ENCODE assay signal across 12 cellular contexts in the genomic region with DNA sequence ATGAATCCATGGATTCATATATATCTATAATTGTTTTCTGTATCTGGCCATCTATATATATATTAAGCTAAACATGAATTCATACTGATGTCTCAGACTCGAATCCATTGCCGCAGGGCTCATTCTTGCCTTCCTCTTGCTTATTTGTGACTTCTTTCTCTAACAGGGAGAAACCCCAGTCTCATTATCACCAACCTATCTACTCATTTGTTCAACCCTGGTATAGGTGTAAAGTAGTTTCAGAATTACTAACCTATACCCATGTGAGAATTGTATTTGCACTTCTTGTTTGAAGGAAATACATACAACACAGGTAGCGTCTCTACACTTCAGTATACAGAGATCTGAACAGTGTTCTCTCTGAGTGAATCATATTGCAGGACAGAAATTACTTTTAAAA.
DNase-seq lines count a peak whose midpoint lies in the region; ATAC-seq and FAIRE-seq lines count a peak whose summit lies in the region.
"Had no signal": no experiment of that assay in that cellular context is flagged by ENCODE, and none has a peak within 500 bp of the region (broad histone marks: within the 10 kb centered on the region; RNA-seq: fewer than 3 reads in every experiment).

No MANE protein-coding gene starts in this region.

- CTCF ChIA-PET in activated naive CD4-positive, alpha-beta T cell treated with anti-CD3 and anti-CD28 coated beads for 36 hours (lab: Charles Lee), result no interaction called here

- FAIRE-seq in RCC 7860 (lab: Jason Lieb, UNC), result no peak

- no peak overlapping the region for H3K4me3 Mint-ChIP-seq in activated naive CD4-positive, alpha-beta T cell treated with anti-CD3 and anti-CD28 coated beads for 36 hours
- H3K4me3 Mint-ChIP-seq: mesothelial cell of epicardium had no signal

- peaks cover 51% of the 10 kb centered on the region for H3K36me3 Mint-ChIP-seq in activated naive CD4-positive, alpha-beta T cell treated with anti-CD3 and anti-CD28 coated beads for 36 hours (ENCODE audit: low read depth)

- ATAC-seq in GM21447 (IDR thresholded peaks at IDR 0.05; ENCODE audit: unreplicated experiment), result peak; percentile 87
- peak; percentile 70 for ATAC-seq in HG03108 (IDR thresholded peaks at IDR 0.05; ENCODE audit: unreplicated experiment)

- intact Hi-C loops in activated naive CD4-positive, alpha-beta T cell treated with anti-CD3 and anti-CD28 coated beads for 36 hours (cut with micrococcal nuclease), result loop anchor here (2.0 to 5.0 kb wide), 2 partner anchors 66 to 411 kb away; a partner anchor contains a TSS

- no peaks in the 10 kb centered on the region for H3K9me3 Mint-ChIP-seq in activated naive CD4-positive, alpha-beta T cell treated with anti-CD3 and anti-CD28 coated beads for 36 hours
- H3K9me3 Mint-ChIP-seq: mesothelial cell of epicardium had no signal

- DNase-seq in activated naive CD4-positive, alpha-beta T cell treated with anti-CD3 and anti-CD28 coated beads for 36 hours, result peak; percentile 60
- DNase-seq in activated naive CD4-positive, alpha-beta T cell (lab: John Stamatoyannopoulos, UW), result no peak
- peak; percentile 32 for DNase-seq in stimulated activated CD8-positive, alpha-beta memory T cell treated with anti-CD3 and anti-CD28 coated beads, Interleukin-4, amount 100 ng/mL, for 48 hours
- no peak for DNase-seq in superior temporal gyrus (ENCODE audit: extremely low spot score)
- DNase-seq in retina, result no peak
- DNase-seq in RCC 7860 (ENCODE audit: low spot score), result no peak
- DNase-seq: activated effector memory CD4-positive, alpha-beta T cell treated with anti-CD3 and anti-CD28 coated beads, Interleukin-2, amount 50 U/mL, for 16 hours; Karpas-422; NCI-H2171 had no signal

- H3K4me1 Mint-ChIP-seq in activated naive CD4-positive, alpha-beta T cell treated with anti-CD3 and anti-CD28 coated beads for 36 hours (ENCODE audit: low read depth), result peaks cover 23% of the 10 kb centered on the region
- H3K4me1 Mint-ChIP-seq: mesothelial cell of epicardium had no signal

- no peaks in the 10 kb centered on the region for H3K27me3 Mint-ChIP-seq in activated naive CD4-positive, alpha-beta T cell treated with anti-CD3 and anti-CD28 coated beads for 36 hours (ENCODE audit: low read depth)

- H3K27ac Mint-ChIP-seq in activated naive CD4-positive, alpha-beta T cell treated with anti-CD3 and anti-CD28 coated beads for 36 hours, result peak overlapping the region; percentile 22
- H3K27ac Mint-ChIP-seq: mesothelial cell of epicardium had no signal

Comparison
In these comparisons a context has a peak if more than half of its experiments do, and no peak if none do; other contexts are left out.
1. DNase-seq: peak in activated naive CD4-positive, alpha-beta T cell treated with anti-CD3 and anti-CD28 coated beads for 36 hours (single experiment) and stimulated activated CD8-positive, alpha-beta memory T cell treated with anti-CD3 and anti-CD28 coated beads, Interleukin-4, amount 100 ng/mL, for 48 hours (single experiment); none in activated naive CD4-positive, alpha-beta T cell (0 of 4), superior temporal gyrus (single experiment), retina (single experiment) and RCC 7860 (single experiment).